In the genomic region with DNA sequence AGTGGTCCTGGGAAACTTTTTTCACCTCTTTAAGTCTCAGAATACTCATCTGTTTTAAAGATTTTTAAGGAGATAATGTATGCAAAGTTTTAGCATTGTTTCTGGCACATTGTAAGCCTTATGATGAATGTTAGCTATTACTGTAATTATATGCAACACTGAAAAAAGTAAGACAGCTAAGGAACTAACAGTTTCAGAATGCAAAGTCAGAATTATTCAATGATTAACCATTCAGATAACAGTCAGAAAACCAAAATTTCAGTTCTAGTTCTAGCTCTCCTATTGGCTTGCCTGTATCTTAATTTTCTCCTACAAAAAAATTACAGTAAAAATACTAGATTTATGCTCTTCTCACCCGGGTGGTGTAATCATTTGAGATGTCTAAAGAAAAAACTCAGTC, we compare ENCODE assay signal across 17 cellular contexts.
"Had no signal": no experiment of that assay in that cellular context is flagged by ENCODE, and none has a peak within 500 bp of the region (broad histone marks: within the 10 kb centered on the region; RNA-seq: fewer than 3 reads in every experiment).

No MANE protein-coding gene starts in this region.

- H3K27ac Mint-ChIP-seq: activated CD4-positive, alpha-beta memory T cell treated with anti-CD3 and anti-CD28 coated beads for 36 hours; activated CD8-positive, alpha-beta memory T cell treated with anti-CD3 and anti-CD28 coated beads, Interleukin-2, amount 10 ng/mL, durations not matched to agents 7 days and 5 days; activated naive CD4-positive, alpha-beta T cell treated with anti-CD3 and anti-CD28 coated beads, Interleukin-2, amount 10 ng/mL, durations not matched to agents 7 days and 5 days; activated T-helper 2 cell treated with anti-CD3 and anti-CD28 coated beads, Interferon-gamma antibody, Interleukin-2, Interleukin-4, amounts not matched to agents 10 μg/mL and 5 μg/mL and 100 μg/mL, durations not matched to agents 14 hours and 24 hours and 36 hours; effector memory CD8-positive, alpha-beta T cell; nephron; stimulated activated naive B cell treated with anti-CD40 and anti-IgM and Interleukin-4, amounts not matched to agents 10 μg/mL and 1 μg/mL and 100 μg/mL, for 72 hours had no signal

- H3K36me3 Mint-ChIP-seq: activated CD4-positive, alpha-beta memory T cell treated with anti-CD3 and anti-CD28 coated beads for 36 hours; activated CD8-positive, alpha-beta memory T cell treated with anti-CD3 and anti-CD28 coated beads, Interleukin-2, amount 10 ng/mL, durations not matched to agents 7 days and 5 days; activated naive CD4-positive, alpha-beta T cell treated with anti-CD3 and anti-CD28 coated beads, Interleukin-2, amount 10 ng/mL, durations not matched to agents 7 days and 5 days; stimulated activated naive B cell treated with anti-CD40 and anti-IgM and Interleukin-4, amounts not matched to agents 10 μg/mL and 1 μg/mL and 100 μg/mL, for 72 hours had no signal

- H3K4me1 Mint-ChIP-seq: activated CD8-positive, alpha-beta memory T cell treated with anti-CD3 and anti-CD28 coated beads, Interleukin-2, amount 10 ng/mL, durations not matched to agents 7 days and 5 days; activated naive CD4-positive, alpha-beta T cell treated with anti-CD3 and anti-CD28 coated beads, Interleukin-2, amount 10 ng/mL, durations not matched to agents 7 days and 5 days; nephron; stimulated activated naive B cell treated with anti-CD40 and anti-IgM and Interleukin-4, amounts not matched to agents 10 μg/mL and 1 μg/mL and 100 μg/mL, for 72 hours had no signal

- DNase-seq: activated CD4-positive, alpha-beta memory T cell treated with anti-CD3 and anti-CD28 coated beads for 36 hours; activated CD4-positive, CD25-positive, alpha-beta regulatory T cell treated with anti-CD3 and anti-CD28 coated beads, Interleukin-2, amount 50 U/mL, for 72 hours; activated CD8-positive, alpha-beta memory T cell treated with anti-CD3 and anti-CD28 coated beads, Interleukin-2, amount 10 ng/mL, durations not matched to agents 7 days and 5 days; activated naive CD4-positive, alpha-beta T cell treated with anti-CD3 and anti-CD28 coated beads, Interleukin-2, amount 10 ng/mL, durations not matched to agents 7 days and 5 days; activated T-cell treated with anti-CD3 and anti-CD28 coated beads, Interleukin-2, amount 50 U/mL, for 1 hour; dermis blood vessel endothelial cell; effector memory CD8-positive, alpha-beta T cell; foreskin melanocyte; mesendoderm; occipital lobe; stimulated activated CD4-positive, alpha-beta T cell treated with anti-CD3 and anti-CD28 coated beads, Interleukin-15, amount 100 ng/mL, for 24 hours; stimulated activated CD4-positive, alpha-beta T cell treated with anti-CD3 and anti-CD28 coated beads, Interleukin-4, amount 100 ng/mL, for 1 hour; stimulated activated naive B cell treated with anti-CD40 and anti-IgM and Interleukin-4, amounts not matched to agents 10 μg/mL and 1 μg/mL and 100 μg/mL, for 72 hours; tibial artery; uterus had no signal

- H3K27me3 Mint-ChIP-seq: activated naive CD4-positive, alpha-beta T cell treated with anti-CD3 and anti-CD28 coated beads, Interleukin-2, amount 10 ng/mL, durations not matched to agents 7 days and 5 days; effector memory CD8-positive, alpha-beta T cell; stimulated activated naive B cell treated with anti-CD40 and anti-IgM and Interleukin-4, amounts not matched to agents 10 μg/mL and 1 μg/mL and 100 μg/mL, for 72 hours had no signal

- H3K4me3 Mint-ChIP-seq: activated CD4-positive, alpha-beta memory T cell treated with anti-CD3 and anti-CD28 coated beads for 36 hours; activated CD8-positive, alpha-beta memory T cell treated with anti-CD3 and anti-CD28 coated beads, Interleukin-2, amount 10 ng/mL, durations not matched to agents 7 days and 5 days; activated naive CD4-positive, alpha-beta T cell treated with anti-CD3 and anti-CD28 coated beads, Interleukin-2, amount 10 ng/mL, durations not matched to agents 7 days and 5 days; effector memory CD8-positive, alpha-beta T cell; nephron; stimulated activated naive B cell treated with anti-CD40 and anti-IgM and Interleukin-4, amounts not matched to agents 10 μg/mL and 1 μg/mL and 100 μg/mL, for 72 hours had no signal

- ATAC-seq: activated CD8-positive, alpha-beta memory T cell treated with anti-CD3 and anti-CD28 coated beads, Interleukin-2, amount 10 ng/mL, durations not matched to agents 7 days and 5 days; effector memory CD8-positive, alpha-beta T cell; stimulated activated naive B cell treated with anti-CD40 and anti-IgM and Interleukin-4, amounts not matched to agents 10 μg/mL and 1 μg/mL and 100 μg/mL, for 72 hours had no signal

- H3K9me3 Mint-ChIP-seq: activated CD4-positive, alpha-beta memory T cell treated with anti-CD3 and anti-CD28 coated beads for 36 hours; activated naive CD4-positive, alpha-beta T cell treated with anti-CD3 and anti-CD28 coated beads, Interleukin-2, amount 10 ng/mL, durations not matched to agents 7 days and 5 days; activated T-helper 2 cell treated with anti-CD3 and anti-CD28 coated beads, Interferon-gamma antibody, Interleukin-2, Interleukin-4, amounts not matched to agents 10 μg/mL and 5 μg/mL and 100 μg/mL, durations not matched to agents 14 hours and 24 hours and 36 hours had no signal
